3 cellular contexts compared by ENCODE assay signal in the genomic region with DNA sequence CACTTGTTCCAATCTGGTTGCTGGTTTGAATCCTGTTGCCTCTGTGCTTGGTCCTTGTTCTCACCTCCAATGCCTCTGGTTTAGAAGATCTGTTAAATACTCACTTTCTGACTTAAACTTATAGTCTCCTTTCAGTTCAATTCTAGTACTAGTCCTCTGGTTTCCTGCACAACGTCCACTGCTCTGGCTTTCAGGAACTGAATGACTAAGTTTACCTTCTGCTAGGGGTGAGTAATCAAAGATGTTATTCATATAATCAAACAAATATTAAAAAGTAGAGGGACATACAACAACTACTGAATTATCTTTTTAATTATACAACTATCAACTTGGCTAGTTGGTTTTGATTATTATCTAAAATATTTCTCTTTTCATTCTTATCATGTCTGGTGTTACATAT.
"Had no signal": no experiment of that assay in that cellular context is flagged by ENCODE, and none has a peak within 500 bp of the region (broad histone marks: within the 10 kb centered on the region; RNA-seq: fewer than 3 reads in every experiment).

No MANE protein-coding gene starts in this region.

- H3K4me3 ChIP-seq: GM23338 had no signal

- H2AFZ ChIP-seq: GM23338 had no signal

- H3K4me2 ChIP-seq: GM23338 had no signal

- DNase-seq: H9, HCEC 1CT had no signal
